24 cellular contexts compared by ENCODE assay signal in the genomic region with DNA sequence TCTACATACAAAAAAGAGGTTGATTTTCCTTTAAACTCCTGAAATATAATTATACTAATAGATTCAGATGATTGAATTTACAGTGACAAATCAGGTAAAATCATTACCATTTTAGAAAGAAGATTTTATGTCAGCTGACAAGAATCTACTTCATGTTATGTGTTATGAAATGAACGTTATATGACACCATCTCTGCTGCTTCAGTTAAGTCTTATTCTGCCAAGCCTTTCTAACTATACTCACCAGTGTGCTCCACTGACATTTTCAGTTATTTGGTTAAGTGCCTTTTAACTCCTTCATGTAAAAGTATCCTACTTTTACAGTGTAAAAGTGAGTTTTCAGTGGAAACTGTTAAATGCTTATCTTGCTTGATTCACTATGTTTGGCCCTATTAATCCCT.
DNase-seq lines count a peak whose midpoint lies in the region; TF ChIP-seq lines count a peak whose summit lies in the region.
"Had no signal": no experiment of that assay in that cellular context is flagged by ENCODE, and none has a peak within 500 bp of the region (broad histone marks: within the 10 kb centered on the region; RNA-seq: fewer than 3 reads in every experiment).

No MANE protein-coding gene starts in this region.

- no peaks in the 10 kb centered on the region for H3K9me3 ChIP-seq in HEK293 (ENCODE audit: control insufficient read depth, insufficient read depth, low read depth, low read length)
- H3K9me3 ChIP-seq: lower lobe of right lung, right lobe of liver, transverse colon had no signal

- no peak for TF ChIP-seq CTCF in HEK293 (tag by site-specific recombination; IDR thresholded peaks at IDR 0.05)

- no peak overlapping the region for H3K4me3 ChIP-seq in HEK293 (ENCODE audit: low read depth, low read length)
- H3K4me3 ChIP-seq: lower lobe of right lung, right lobe of liver, transverse colon had no signal

- POLR2A ChIA-PET in HEK293 (lab: Yijun Ruan, JAX), result no interaction called here

- CTCF ChIA-PET in HEK293 (lab: Yijun Ruan, JAX), result no interaction called here

- H3K27ac ChIP-seq in HEK293 (ENCODE audit: extremely low read depth, low read depth, low read length), result no peak overlapping the region
- H3K27ac ChIP-seq: lower lobe of right lung, right lobe of liver, transverse colon had no signal

- peak; percentile 10 for DNase-seq in brain pericyte (ENCODE audit: low read depth, low spot score)
- DNase-seq in fibroblast of the conjunctiva (ENCODE audit: low read depth), result peak; percentile 6
- DNase-seq in stromal cell of bone marrow (ENCODE audit: low read depth), result peak; percentile 16
- DNase-seq in activated CD4-positive, CD25-positive, alpha-beta regulatory T cell treated with anti-CD3 and anti-CD28 coated beads, Interleukin-2, amount 50 U/mL, for 72 hours, result no peak
- no peak for DNase-seq in NCI-H128 (lab: John Stamatoyannopoulos, UW; ENCODE audit: unreplicated experiment)
- DNase-seq in NCI-H2196 treated with DMSO at 0.1 percent for 48 hours (lab: John Stamatoyannopoulos, UW; ENCODE audit: unreplicated experiment), result no peak
- DNase-seq: activated CD4-positive, alpha-beta T cell treated with anti-CD3 and anti-CD28 coated beads for 36 hours; activated naive CD4-positive, alpha-beta T cell treated with anti-CD3 and anti-CD28 coated beads, Interleukin-2, amount 50 U/mL, for 16 hours; AML-193; anterior cingulate cortex; CD4-positive, alpha-beta memory T cell; DMS153; islet precursor cell; KBM-7; lower lobe of right lung; NCI-H1436 treated with DMSO at 0.1 percent for 48 hours; NCI-H2171; NCI-H524; posterior cingulate gyrus; right lobe of liver; SHP77 treated with DMSO at 0.1 percent for 48 hours; T-helper 1 cell; transverse colon had no signal

- no peaks in the 10 kb centered on the region for H3K4me1 ChIP-seq in HEK293 (ENCODE audit: control insufficient read depth, insufficient read depth, low read length)
- H3K4me1 ChIP-seq: lower lobe of right lung, right lobe of liver, transverse colon had no signal

- H3K36me3 ChIP-seq in HEK293 (ENCODE audit: control insufficient read depth in 2 of 2, insufficient read depth in 1 of 2, low read length in 2 of 2), result no peaks in the 10 kb centered on the region
- H3K36me3 ChIP-seq: lower lobe of right lung, right lobe of liver, transverse colon had no signal

TF ChIP-seq in HEK293, 187 proteins besides CTCF, POLR2A, EP300 and RAD21:
- TF ChIP-seq PRDM1 (tag by site-specific recombination; IDR thresholded peaks at IDR 0.05) (0 out of 2 replicates have a peak, but pooled peaks have one; percentile 42), KLF10 (tag by site-specific recombination; IDR thresholded peaks at IDR 0.05) (no peak)
- TF ChIP-seq, protein P1, sequence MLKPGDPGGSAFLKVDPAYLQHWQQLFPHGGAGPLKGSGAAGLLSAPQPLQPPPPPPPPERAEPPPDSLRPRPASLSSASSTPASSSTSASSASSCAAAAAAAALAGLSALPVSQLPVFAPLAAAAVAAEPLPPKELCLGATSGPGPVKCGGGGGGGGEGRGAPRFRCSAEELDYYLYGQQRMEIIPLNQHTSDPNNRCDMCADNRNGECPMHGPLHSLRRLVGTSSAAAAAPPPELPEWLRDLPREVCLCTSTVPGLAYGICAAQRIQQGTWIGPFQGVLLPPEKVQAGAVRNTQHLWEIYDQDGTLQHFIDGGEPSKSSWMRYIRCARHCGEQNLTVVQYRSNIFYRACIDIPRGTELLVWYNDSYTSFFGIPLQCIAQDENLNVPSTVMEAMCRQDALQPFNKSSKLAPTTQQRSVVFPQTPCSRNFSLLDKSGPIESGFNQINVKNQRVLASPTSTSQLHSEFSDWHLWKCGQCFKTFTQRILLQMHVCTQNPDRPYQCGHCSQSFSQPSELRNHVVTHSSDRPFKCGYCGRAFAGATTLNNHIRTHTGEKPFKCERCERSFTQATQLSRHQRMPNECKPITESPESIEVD (tag by site-specific recombination; IDR thresholded peaks at IDR 0.05), result peak; percentile 77

Comparison
In these comparisons a context has a peak if more than half of its experiments do, and no peak if none do; other contexts are left out.
1. DNase-seq: peak in brain pericyte (single experiment), fibroblast of the conjunctiva (single experiment) and stromal cell of bone marrow (single experiment); none in activated CD4-positive, CD25-positive, alpha-beta regulatory T cell treated with anti-CD3 and anti-CD28 coated beads, Interleukin-2, amount 50 U/mL, for 72 hours (single experiment), NCI-H128 (single experiment) and NCI-H2196 treated with DMSO at 0.1 percent for 48 hours (single experiment).